In genomic region chr2:196967126-196967525, GRCh38 we compare ENCODE assay signal across 12 cellular contexts. TPM values are rescaled to one million over a fixed set of nuclear protein-coding genes. Genes with fewer than 3 reads are reported as not detected.
A peak's percentile ranks its signal among the peaks of the same experiment; 100 is the strongest.
DNase-seq lines count a peak whose midpoint lies in the region; ATAC-seq and TF ChIP-seq lines count a peak whose summit lies in the region.
"Had no signal": no experiment of that assay in that cellular context is flagged by ENCODE, and none has a peak within 500 bp of the region (broad histone marks: within the 10 kb centered on the region; RNA-seq: fewer than 3 reads in every experiment).

No MANE protein-coding gene starts in this region.

- TF ChIP-seq POLR2A in breast epithelium (IDR thresholded peaks at IDR 0.05), result no peak

- H3K36me3 ChIP-seq in breast epithelium, result no peaks in the 10 kb centered on the region
- H3K36me3 ChIP-seq in mucosa of descending colon (ENCODE audit: low read depth), result no peaks in the 10 kb centered on the region

- H3K9me3 ChIP-seq in breast epithelium (no peaks in the 10 kb centered on the region), mucosa of descending colon (no peaks in the 10 kb centered on the region)
- H3K9me3 ChIP-seq: A549 had no signal

- H3K27ac ChIP-seq in breast epithelium, result no peak overlapping the region
- H3K27ac ChIP-seq: A549 had no signal

- H3K27ac Mint-ChIP-seq in MCF 10A (ENCODE audit: low read depth, unreplicated experiment), result no peak overlapping the region
- H3K27ac Mint-ChIP-seq: activated CD8-positive, alpha-beta T cell treated with anti-CD3 and anti-CD28 coated beads for 36 hours had no signal

- H3K4me3 ChIP-seq in breast epithelium (peak overlapping the region; percentile 16 to 49 (median 26)), mucosa of descending colon (no peak overlapping the region)
- H3K4me3 ChIP-seq: A549 had no signal

- H3K9me3 Mint-ChIP-seq in MCF 10A (ENCODE audit: unreplicated experiment), result peaks cover 8% of the 10 kb centered on the region
- H3K9me3 Mint-ChIP-seq: activated CD8-positive, alpha-beta T cell treated with anti-CD3 and anti-CD28 coated beads for 36 hours had no signal

- no peak for DNase-seq in breast epithelium (ENCODE audit: low spot score in 2 of 2)
- DNase-seq in MCF 10A (ENCODE audit: unreplicated experiment), result no peak
- DNase-seq in fibroblast of gingiva (ENCODE audit: low read depth), result peak; percentile 58
- DNase-seq in mucosa of descending colon, result peak in 1 of 3 donors; percentile 18
- DNase-seq in NCI-H524 treated with DMSO at 0.1 percent for 48 hours (lab: John Stamatoyannopoulos, UW), result no peak
- no peak for DNase-seq in activated CD4-positive, alpha-beta T cell treated with anti-CD3 and anti-CD28 coated beads for 48 hours
- DNase-seq: activated CD8-positive, alpha-beta T cell treated with anti-CD3 and anti-CD28 coated beads for 36 hours; central memory CD4-positive, alpha-beta T cell; PC-3 had no signal

- intact Hi-C loops in breast epithelium (cut with DNase I; ENCODE audit: low total_unique reads) (no loop called here), MCF 10A (cut with micrococcal nuclease) (no loop called here), mucosa of descending colon (cut with DNase I, micrococcal nuclease) (no loop called here)

- TF ChIP-seq CTCF in breast epithelium (IDR thresholded peaks at IDR 0.05) (no peak), MCF 10A (IDR thresholded peaks at IDR 0.05; ENCODE audit: unreplicated experiment) (no peak), mucosa of descending colon (IDR thresholded peaks at IDR 0.05) (no peak)

- no peaks in the 10 kb centered on the region for H3K36me3 Mint-ChIP-seq in MCF 10A (ENCODE audit: insufficient read depth, unreplicated experiment)

- H3K4me1 ChIP-seq in breast epithelium, result no peaks in the 10 kb centered on the region
- peaks cover 2% of the 10 kb centered on the region for H3K4me1 ChIP-seq in mucosa of descending colon (ENCODE audit: low read depth)
- H3K4me1 ChIP-seq: A549 had no signal

- BruUV-seq in MCF 10A (replicated peaks; lab: Mats Ljungman, UMichigan), result no TSS peak

- no peaks in the 10 kb centered on the region for H3K4me1 Mint-ChIP-seq in MCF 10A (ENCODE audit: insufficient read depth, unreplicated experiment)

- H3K27me3 Mint-ChIP-seq in MCF 10A (ENCODE audit: insufficient read depth, unreplicated experiment), result no peaks in the 10 kb centered on the region
- H3K27me3 Mint-ChIP-seq: activated CD8-positive, alpha-beta T cell treated with anti-CD3 and anti-CD28 coated beads for 36 hours had no signal

- POLR2A ChIA-PET in MCF 10A (lab: Yijun Ruan, JAX), result no interaction called here

- H3K4me3 Mint-ChIP-seq in MCF 10A (ENCODE audit: unreplicated experiment), result no peak overlapping the region
- H3K4me3 Mint-ChIP-seq: activated CD8-positive, alpha-beta T cell treated with anti-CD3 and anti-CD28 coated beads for 36 hours had no signal

- CTCF ChIA-PET in MCF 10A (lab: Yijun Ruan, JAX), result no interaction called here

- ATAC-seq in mucosa of descending colon (peak; percentile 75), GM19328 (IDR thresholded peaks at IDR 0.05; ENCODE audit: unreplicated experiment) (no peak), HG03469 (IDR thresholded peaks at IDR 0.05; ENCODE audit: unreplicated experiment) (no peak)
- ATAC-seq: A549; activated CD8-positive, alpha-beta T cell treated with anti-CD3 and anti-CD28 coated beads for 36 hours; PC-3 had no signal

- H3K27me3 ChIP-seq in breast epithelium, result no peaks in the 10 kb centered on the region

RNA-seq across cellular contexts. Expression of gene PGAP1, which starts 40.6 kb away (rescaled TPM):
- total RNA-seq in breast epithelium, result 10 to 100 TPM in 2 of 3 donors, 1 to 10 TPM in 1; 7.2 to 27.1 (median 16.1) TPM
- total RNA-seq in MCF 10A (2022), result 7.4 and 8.6 TPM in 2 replicates
- total RNA-seq in mucosa of descending colon, result 10 to 100 TPM; 14.0 to 22.1 (median 15.5) TPM
